8 cellular contexts compared by ENCODE assay signal in the genomic region with DNA sequence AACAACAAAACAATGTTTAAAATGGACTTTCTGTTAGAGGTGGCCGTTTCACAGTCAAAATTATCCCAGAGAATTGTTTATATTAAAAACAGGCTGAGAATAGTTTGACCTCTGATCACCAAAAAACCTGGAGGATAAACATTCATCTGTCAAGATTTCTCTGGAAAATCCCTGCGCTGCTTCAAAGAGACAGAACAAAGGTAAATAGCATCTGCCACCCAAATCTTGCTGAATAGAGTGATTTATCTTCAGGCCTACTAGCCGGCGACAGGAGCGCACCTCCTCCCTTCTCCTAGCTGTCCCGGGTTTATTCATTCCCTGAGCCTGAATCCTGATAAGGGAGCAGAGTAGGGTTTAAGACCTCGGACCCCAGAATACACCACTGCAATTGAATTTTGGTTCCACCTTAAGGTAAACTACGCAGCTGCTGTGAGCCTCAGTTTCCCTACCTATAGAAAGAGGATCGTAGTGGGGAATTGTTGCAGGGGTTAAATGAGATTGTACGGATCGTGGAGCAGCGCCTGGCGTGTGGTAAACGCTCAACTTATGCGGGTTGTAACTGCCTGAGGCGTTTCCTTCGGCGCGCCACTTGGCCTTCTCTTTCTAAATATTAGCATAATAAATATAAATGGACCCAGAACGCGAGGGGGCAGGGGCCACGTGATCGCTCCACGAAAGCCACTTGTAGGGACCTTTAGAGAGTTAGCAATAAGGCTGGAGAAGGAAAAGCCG. TPM values are rescaled to one million over a fixed set of nuclear protein-coding genes. Genes with fewer than 3 reads are reported as not detected.
DNase-seq lines count a peak whose midpoint lies in the region; ATAC-seq and TF ChIP-seq lines count a peak whose summit lies in the region.

No MANE protein-coding gene starts in this region.

- H3K27me3 ChIP-seq in smooth muscle cell (ENCODE audit: low read depth): no peaks in the 10 kb centered on the region

- H3K4me3 ChIP-seq in GM12875 (ENCODE audit: low read depth, low read length) (peak overlapping the region; percentile 91), smooth muscle cell (peak overlapping the region; percentile 96)

- WGBS in smooth muscle cell (ENCODE audit: low lambda C conversion rate): 5% methylated on average over 25 of the region's 25 CpGs

- peak overlapping the region; percentile 91 for H3K4me3 Mint-ChIP-seq in MCF 10A (ENCODE audit: unreplicated experiment)

- peak overlapping the region; percentile 93 for H3K4me2 ChIP-seq in smooth muscle cell

- H3K9me3 Mint-ChIP-seq in MCF 10A (ENCODE audit: unreplicated experiment): no peaks in the 10 kb centered on the region

- peak overlapping the region; percentile 93 for H3K27ac Mint-ChIP-seq in MCF 10A (ENCODE audit: low read depth, unreplicated experiment)

- POLR2A ChIA-PET in MCF 10A (lab: Yijun Ruan, JAX): interaction anchor here (0.6 to 3.0 kb wide), 15 partner anchors 10 to 742 kb away, joined by 3 to 17 read pairs (median 4); a partner anchor contains a TSS

- H3K4me1 Mint-ChIP-seq in MCF 10A (ENCODE audit: insufficient read depth, unreplicated experiment): peaks cover 21% of the 10 kb centered on the region

- peaks cover 6% of the 10 kb centered on the region for H3K36me3 Mint-ChIP-seq in MCF 10A (ENCODE audit: insufficient read depth, unreplicated experiment)

- intact Hi-C loops in MCF 10A (cut with micrococcal nuclease): no loop called here

- H3K27ac ChIP-seq in smooth muscle cell (ENCODE audit: low read depth): peak overlapping the region; percentile 99

- H4K20me1 ChIP-seq in smooth muscle cell (ENCODE audit: low read depth): peaks cover 6% of the 10 kb centered on the region

- TSS peak; percentile 80 for BruUV-seq in MCF 10A (replicated peaks; lab: Mats Ljungman, UMichigan)

- no peak for TF ChIP-seq CTCF in GM12875 (IDR thresholded peaks at IDR 0.05; ENCODE audit: borderline replicate concordance, insufficient read depth, low read depth, low read length)
- no peak for TF ChIP-seq CTCF in MCF 10A (IDR thresholded peaks at IDR 0.05; ENCODE audit: unreplicated experiment)
- no peak for TF ChIP-seq CTCF in smooth muscle cell (IDR thresholded peaks at IDR 0.05; ENCODE audit: borderline replicate concordance, insufficient read depth, poor library complexity, severe bottlenecking)

- no peaks in the 10 kb centered on the region for H3K9me3 ChIP-seq in smooth muscle cell (replicated peaks; ENCODE audit: low read depth)

- peak; percentile 39 for ATAC-seq in HG03354 (IDR thresholded peaks at IDR 0.05; ENCODE audit: poor library complexity, severe bottlenecking, unreplicated experiment)

- H3K79me2 ChIP-seq in smooth muscle cell (ENCODE audit: low read depth): peaks cover 34% of the 10 kb centered on the region

- H3K9ac ChIP-seq in smooth muscle cell (ENCODE audit: low read depth): peak overlapping the region; percentile 87

- H2AFZ ChIP-seq in smooth muscle cell (ENCODE audit: low read depth): peak overlapping the region; percentile 90

- H3F3A ChIP-seq in smooth muscle cell (ENCODE audit: low read depth): peaks cover 12% of the 10 kb centered on the region

- DNase-seq in A172 (ENCODE audit: low spot score) (peak; percentile 31), NOMO-1 treated with DMSO at 0.1 percent for 48 hours (lab: John Stamatoyannopoulos, UW; ENCODE audit: unreplicated experiment) (peak; percentile 31), MCF 10A (ENCODE audit: unreplicated experiment) (peak; percentile 41), inferior parietal cortex (ENCODE audit: extremely low spot score) (peak; percentile 44), smooth muscle cell (lab: John Stamatoyannopoulos, UW; ENCODE audit: unreplicated experiment) (no peak), AML-193 (lab: John Stamatoyannopoulos, UW) (no peak)

- peaks cover 10% of the 10 kb centered on the region for H3K4me1 ChIP-seq in smooth muscle cell (ENCODE audit: low read depth)

- H3K36me3 ChIP-seq in smooth muscle cell (ENCODE audit: low read depth): no peaks in the 10 kb centered on the region

- H3K27me3 Mint-ChIP-seq in MCF 10A (ENCODE audit: insufficient read depth, unreplicated experiment): no peaks in the 10 kb centered on the region

- CTCF ChIA-PET in MCF 10A (lab: Yijun Ruan, JAX): interaction anchor here (0.6 to 1.5 kb wide), 2 partner anchors 26 to 168 kb away, joined by 3 to 4 read pairs; no protein-coding TSS in a partner anchor

RNA-seq across cellular contexts. Expression of a gene that starts 0.5 kb away (rescaled TPM):
- 11.9 and 12.9 TPM in 2 replicates for total RNA-seq in A172 (2014; rRNA removed; shearing (Covaris generic))
- total RNA-seq in MCF 10A (2022) (14.8 and 18.5 TPM in 2 replicates), smooth muscle cell (23.2 and 35.5 TPM in 2 replicates)
- polyA plus RNA-seq in smooth muscle cell: 25.1 and 26.1 TPM in 2 replicates

Comparison
In these comparisons a context has a peak if more than half of its experiments do, and no peak if none do; other contexts are left out.
1. DNase-seq: peak in A172 (single experiment), NOMO-1 treated with DMSO at 0.1 percent for 48 hours (single experiment), MCF 10A (single experiment) and inferior parietal cortex (single experiment); none in smooth muscle cell (single experiment) and AML-193 (0 of 2).